ENCODE assay signal across 23 cellular contexts in genomic region chr9:77748214-77748772, GRCh38.
"Had no signal": no experiment of that assay in that cellular context is flagged by ENCODE, and none has a peak within 500 bp of the region (broad histone marks: within the 10 kb centered on the region; RNA-seq: fewer than 3 reads in every experiment).

No MANE protein-coding gene starts in this region.

- H3K27ac Mint-ChIP-seq: natural killer cell treated with Interleukin-12 subunit alpha and Interleukin-12 subunit beta and Interleukin-15 and Interleukin-18, amount 100 ng/mL, for 72 hours; progenitor cell of endocrine pancreas; stimulated activated naive B cell treated with anti-CD40 and anti-IgM and Interleukin-4, amounts not matched to agents 10 μg/mL and 1 μg/mL and 100 μg/mL, for 72 hours had no signal

- H3K27me3 ChIP-seq: dorsolateral prefrontal cortex, hepatocyte, pancreas, spleen, suprapubic skin, thyroid gland, upper lobe of right lung had no signal

- H3K9me3 Mint-ChIP-seq: natural killer cell treated with Interleukin-12 subunit alpha and Interleukin-12 subunit beta and Interleukin-15 and Interleukin-18, amount 100 ng/mL, for 72 hours; stimulated activated naive B cell treated with anti-CD40 and anti-IgM and Interleukin-4, amounts not matched to agents 10 μg/mL and 1 μg/mL and 100 μg/mL, for 72 hours had no signal

- H3K36me3 ChIP-seq: pancreas, spleen, suprapubic skin, thyroid gland, upper lobe of right lung had no signal

- H3K27me3 Mint-ChIP-seq: natural killer cell treated with Interleukin-12 subunit alpha and Interleukin-12 subunit beta and Interleukin-15 and Interleukin-18, amount 100 ng/mL, for 72 hours; progenitor cell of endocrine pancreas had no signal

- H3K27ac ChIP-seq: hepatocyte, pancreas, suprapubic skin, thyroid gland, upper lobe of right lung had no signal

- H3K36me3 Mint-ChIP-seq: natural killer cell treated with Interleukin-12 subunit alpha and Interleukin-12 subunit beta and Interleukin-15 and Interleukin-18, amount 100 ng/mL, for 72 hours; stimulated activated naive B cell treated with anti-CD40 and anti-IgM and Interleukin-4, amounts not matched to agents 10 μg/mL and 1 μg/mL and 100 μg/mL, for 72 hours had no signal

- ATAC-seq: left colon; left ventricle myocardium superior; natural killer cell treated with Interleukin-12 subunit alpha and Interleukin-12 subunit beta and Interleukin-15 and Interleukin-18, amount 100 ng/mL, for 72 hours; pancreas; sciatic nerve; stimulated activated naive B cell treated with anti-CD40 and anti-IgM and Interleukin-4, amounts not matched to agents 10 μg/mL and 1 μg/mL and 100 μg/mL, for 72 hours; upper lobe of right lung had no signal

- H3K4me3 Mint-ChIP-seq: natural killer cell treated with Interleukin-12 subunit alpha and Interleukin-12 subunit beta and Interleukin-15 and Interleukin-18, amount 100 ng/mL, for 72 hours; stimulated activated naive B cell treated with anti-CD40 and anti-IgM and Interleukin-4, amounts not matched to agents 10 μg/mL and 1 μg/mL and 100 μg/mL, for 72 hours had no signal

- DNase-seq: cortex of kidney; dorsolateral prefrontal cortex; effector CD8-positive, alpha-beta T cell; foreskin melanocyte; left colon; left ventricle myocardium superior; mesenchymal stem cell; midbrain; occipital lobe; pancreas; spleen; stimulated activated CD4-positive, alpha-beta T cell treated with anti-CD3 and anti-CD28 coated beads, Interleukin-15, amount 100 ng/mL, for 24 hours; stimulated activated CD4-positive, alpha-beta T cell treated with anti-CD3 and anti-CD28 coated beads, Interleukin-2, amount 100 ng/mL, for 24 hours; stimulated activated CD4-positive, alpha-beta T cell treated with anti-CD3 and anti-CD28 coated beads, Interleukin-4, amount 100 ng/mL, for 4 hours; stimulated activated naive B cell treated with anti-CD40 and anti-IgM and Interleukin-4, amounts not matched to agents 10 μg/mL and 1 μg/mL and 100 μg/mL, for 72 hours; thyroid gland; upper lobe of right lung had no signal

- H2AFZ ChIP-seq: hepatocyte had no signal

- H3K9me3 ChIP-seq: pancreas, spleen, suprapubic skin, thyroid gland, upper lobe of right lung had no signal

- H3K4me2 ChIP-seq: hepatocyte had no signal

- H3K4me3 ChIP-seq: dorsolateral prefrontal cortex, hepatocyte, lung, pancreas, spleen, suprapubic skin, thyroid gland, upper lobe of right lung had no signal
